26 cellular contexts compared by ENCODE assay signal in the genomic region with DNA sequence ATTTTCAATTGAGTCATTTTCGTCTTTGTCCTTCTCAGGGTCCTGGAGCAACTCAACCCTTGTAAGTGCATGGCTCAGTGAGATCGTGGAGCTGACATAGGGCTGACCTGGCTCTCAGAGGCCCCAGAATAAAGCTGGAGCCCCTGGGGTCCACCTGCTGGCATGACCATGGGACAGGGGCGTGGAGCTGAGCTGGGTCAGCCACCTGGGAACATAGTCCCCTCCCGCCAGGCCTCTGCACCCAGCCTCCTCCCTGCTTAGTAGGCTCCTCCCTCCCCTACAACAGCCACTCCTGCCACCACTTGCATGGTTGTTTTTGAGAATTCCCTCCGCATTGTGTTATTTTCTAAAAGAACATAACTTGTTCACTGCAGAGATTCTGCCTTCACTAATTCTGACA. TPM values are rescaled to one million over a fixed set of nuclear protein-coding genes. Genes with fewer than 3 reads are reported as not detected.
DNase-seq lines count a peak whose midpoint lies in the region; ATAC-seq and TF ChIP-seq lines count a peak whose summit lies in the region.
"Had no signal": no experiment of that assay in that cellular context is flagged by ENCODE, and none has a peak within 500 bp of the region (broad histone marks: within the 10 kb centered on the region; RNA-seq: fewer than 3 reads in every experiment).

No MANE protein-coding gene starts in this region.

- H3K27ac Mint-ChIP-seq in progenitor cell of endocrine pancreas: no peak overlapping the region
- no peak overlapping the region for H3K27ac Mint-ChIP-seq in activated T-helper 1 cell treated with anti-CD3 and anti-CD28 coated beads, Interleukin-12 subunit alpha, Interleukin-12 subunit beta, Interleukin-2, Interleukin-4 antibody, amounts not matched to agents 30 ng/mL and 10 ng/mL and 1 ng/mL, durations not matched to agents 14 hours and 24 hours and 36 hours
- H3K27ac Mint-ChIP-seq: activated B cell treated with CpG ODN at 0.5 μM for 24 hours, brain, H9 had no signal

- no peak for ATAC-seq in GM21619 (IDR thresholded peaks at IDR 0.05; ENCODE audit: unreplicated experiment)
- ATAC-seq: gastroesophageal sphincter; right cardiac atrium; stimulated activated naive CD8-positive, alpha-beta T cell treated with anti-CD3 and anti-CD28 coated beads, Interleukin-15, Interleukin-2, amounts not matched to agents 100 U/mL and 50 U/mL, for 24 hours had no signal

- H3K27ac ChIP-seq in duodenal mucosa (ENCODE audit: low read depth, low read length): no peak overlapping the region
- H3K27ac ChIP-seq: 22Rv1, adrenal gland, gastroesophageal sphincter, left ventricle myocardium inferior, thoracic aorta had no signal

- H3K4me3 Mint-ChIP-seq in progenitor cell of endocrine pancreas (ENCODE audit: low read depth): peak overlapping the region; percentile 21
- no peak overlapping the region for H3K4me3 Mint-ChIP-seq in activated T-helper 1 cell treated with anti-CD3 and anti-CD28 coated beads, Interleukin-12 subunit alpha, Interleukin-12 subunit beta, Interleukin-2, Interleukin-4 antibody, amounts not matched to agents 30 ng/mL and 10 ng/mL and 1 ng/mL, durations not matched to agents 14 hours and 24 hours and 36 hours
- H3K4me3 Mint-ChIP-seq: activated B cell treated with CpG ODN at 0.5 μM for 24 hours, nephron had no signal

- no peaks in the 10 kb centered on the region for H3K9me3 ChIP-seq in duodenal mucosa (ENCODE audit: control insufficient read depth in 1 of 2, low read length in 2 of 2)
- H3K9me3 ChIP-seq: adrenal gland, gastroesophageal sphincter, left ventricle myocardium inferior, thoracic aorta had no signal

- no peaks in the 10 kb centered on the region for H3K36me3 Mint-ChIP-seq in progenitor cell of endocrine pancreas (ENCODE audit: insufficient read depth)
- no peaks in the 10 kb centered on the region for H3K36me3 Mint-ChIP-seq in activated T-helper 1 cell treated with anti-CD3 and anti-CD28 coated beads, Interleukin-12 subunit alpha, Interleukin-12 subunit beta, Interleukin-2, Interleukin-4 antibody, amounts not matched to agents 30 ng/mL and 10 ng/mL and 1 ng/mL, durations not matched to agents 14 hours and 24 hours and 36 hours (ENCODE audit: low read depth)
- H3K36me3 Mint-ChIP-seq: brain; CD4-positive, alpha-beta memory T cell had no signal

- intact Hi-C loops in activated T-helper 1 cell treated with anti-CD3 and anti-CD28 coated beads, Interleukin-12 subunit alpha, Interleukin-12 subunit beta, Interleukin-2, Interleukin-4 antibody, amounts not matched to agents 30 ng/mL and 10 ng/mL and 1 ng/mL, durations not matched to agents 14 hours and 24 hours and 36 hours (cut with micrococcal nuclease): loop anchor here (5.0 to 10.0 kb wide), 2 partner anchors 155 to 408 kb away; partner anchors contain the start of gene MX2

- peaks cover 13 to 31% of the 10 kb centered on the region in 2 donors for H3K27me3 ChIP-seq in duodenal mucosa (ENCODE audit: control insufficient read depth in 1 of 2, insufficient read depth in 2 of 2, low read length in 2 of 2)

- no peak overlapping the region for H3K9ac ChIP-seq in duodenal mucosa (ENCODE audit: low read depth in 1 of 2, low read length in 2 of 2)

- peak overlapping the region; percentile 32 to 69 for H3K4me3 ChIP-seq in duodenal mucosa (ENCODE audit: low read depth in 1 of 2, low read length in 2 of 2)
- H3K4me3 ChIP-seq: adrenal gland, gastroesophageal sphincter, left ventricle myocardium inferior, thoracic aorta had no signal

- H3K9me3 Mint-ChIP-seq in progenitor cell of endocrine pancreas (ENCODE audit: low read depth): no peaks in the 10 kb centered on the region
- H3K9me3 Mint-ChIP-seq in activated T-helper 1 cell treated with anti-CD3 and anti-CD28 coated beads, Interleukin-12 subunit alpha, Interleukin-12 subunit beta, Interleukin-2, Interleukin-4 antibody, amounts not matched to agents 30 ng/mL and 10 ng/mL and 1 ng/mL, durations not matched to agents 14 hours and 24 hours and 36 hours: no peaks in the 10 kb centered on the region
- H3K9me3 Mint-ChIP-seq: activated B cell treated with CpG ODN at 0.5 μM for 24 hours, nephron had no signal

- peaks cover 21 to 27% of the 10 kb centered on the region in 2 donors for H3K4me1 ChIP-seq in duodenal mucosa (ENCODE audit: control insufficient read depth in 1 of 2, insufficient read depth in 2 of 2, low read length in 2 of 2)

- peaks cover 49% of the 10 kb centered on the region for H3K27me3 Mint-ChIP-seq in progenitor cell of endocrine pancreas
- H3K27me3 Mint-ChIP-seq in activated T-helper 1 cell treated with anti-CD3 and anti-CD28 coated beads, Interleukin-12 subunit alpha, Interleukin-12 subunit beta, Interleukin-2, Interleukin-4 antibody, amounts not matched to agents 30 ng/mL and 10 ng/mL and 1 ng/mL, durations not matched to agents 14 hours and 24 hours and 36 hours (ENCODE audit: insufficient read depth): peaks cover 58% of the 10 kb centered on the region

- TF ChIP-seq CTCF in progenitor cell of endocrine pancreas (IDR thresholded peaks at IDR 0.05; ENCODE audit: unreplicated experiment): no peak

- DNase-seq in DMS53 (lab: John Stamatoyannopoulos, UW) (peak; percentile 70), DMS53 treated with DMSO at 0.1 percent for 48 hours (lab: John Stamatoyannopoulos, UW; ENCODE audit: unreplicated experiment) (no peak), NCI-H2029 treated with DMSO at 0.1 percent for 48 hours (lab: John Stamatoyannopoulos, UW) (peak; percentile 13), progenitor cell of endocrine pancreas (ENCODE audit: low spot score, unreplicated experiment) (no peak), GOT3 (lab: John Stamatoyannopoulos, UW) (no peak)
- no peak for DNase-seq in activated T-helper 1 cell treated with anti-CD3 and anti-CD28 coated beads, Interleukin-12 subunit alpha, Interleukin-12 subunit beta, Interleukin-2, Interleukin-4 antibody, amounts not matched to agents 30 ng/mL and 10 ng/mL and 1 ng/mL, durations not matched to agents 14 hours and 24 hours and 36 hours (ENCODE audit: low spot score)
- DNase-seq: activated B cell treated with CpG ODN at 0.5 μM for 24 hours; activated CD4-positive, alpha-beta T cell treated with anti-CD3 and anti-CD28 coated beads, Interleukin-2, amount 50 U/mL, for 48 hours; activated gamma-delta T cell; adrenal gland; CD4-positive, alpha-beta memory T cell; H9; left ventricle myocardium inferior; NCI-H1930; right cardiac atrium; SHP77 treated with DMSO at 0.1 percent for 48 hours; stimulated activated naive CD8-positive, alpha-beta T cell treated with anti-CD3 and anti-CD28 coated beads, Interleukin-15, Interleukin-2, amounts not matched to agents 100 U/mL and 50 U/mL, for 24 hours; SW 1271 had no signal

- H3K4me1 Mint-ChIP-seq in progenitor cell of endocrine pancreas (ENCODE audit: low read depth): peaks cover 51% of the 10 kb centered on the region
- H3K4me1 Mint-ChIP-seq in activated T-helper 1 cell treated with anti-CD3 and anti-CD28 coated beads, Interleukin-12 subunit alpha, Interleukin-12 subunit beta, Interleukin-2, Interleukin-4 antibody, amounts not matched to agents 30 ng/mL and 10 ng/mL and 1 ng/mL, durations not matched to agents 14 hours and 24 hours and 36 hours (ENCODE audit: low read depth): peaks cover 23% of the 10 kb centered on the region

- H3K36me3 ChIP-seq in duodenal mucosa (ENCODE audit: control insufficient read depth in 1 of 2, insufficient read depth in 2 of 2, low read length in 2 of 2): no peaks in the 10 kb centered on the region
- H3K36me3 ChIP-seq: adrenal gland, gastroesophageal sphincter, left ventricle myocardium inferior, thoracic aorta had no signal

RNA-seq across cellular contexts. Expression of gene RIPK4, which starts 3.1 kb away (rescaled TPM):
- 28.9 and 30.1 TPM in 2 replicates for total RNA-seq in progenitor cell of endocrine pancreas
- total RNA-seq in activated T-helper 1 cell treated with anti-CD3 and anti-CD28 coated beads, Interleukin-12 subunit alpha, Interleukin-12 subunit beta, Interleukin-2, Interleukin-4 antibody, amounts not matched to agents 30 ng/mL and 10 ng/mL and 1 ng/mL, durations not matched to agents 14 hours and 24 hours and 36 hours: not detected in 2 replicates
- total RNA-seq: LHCN-M2 had no signal

Comparison
In these comparisons a context has a peak if more than half of its experiments do, and no peak if none do; other contexts are left out.
1. DNase-seq: peak in DMS53 (single experiment) and NCI-H2029 treated with DMSO at 0.1 percent for 48 hours (single experiment); none in DMS53 treated with DMSO at 0.1 percent for 48 hours (single experiment), progenitor cell of endocrine pancreas (single experiment), activated T-helper 1 cell treated with anti-CD3 and anti-CD28 coated beads, Interleukin-12 subunit alpha, Interleukin-12 subunit beta, Interleukin-2, Interleukin-4 antibody, amounts not matched to agents 30 ng/mL and 10 ng/mL and 1 ng/mL, durations not matched to agents 14 hours and 24 hours and 36 hours (single experiment) and GOT3 (single experiment).
2. RNA of gene RIPK4, which starts 3.1 kb away (total RNA-seq): 28.9 to 30.1 TPM in progenitor cell of endocrine pancreas; not detected in activated T-helper 1 cell treated with anti-CD3 and anti-CD28 coated beads, Interleukin-12 subunit alpha, Interleukin-12 subunit beta, Interleukin-2, Interleukin-4 antibody, amounts not matched to agents 30 ng/mL and 10 ng/mL and 1 ng/mL, durations not matched to agents 14 hours and 24 hours and 36 hours; every median in the first group is over 10 times any median in the second.